Comparison of ENCODE assay signal across 8 cellular contexts in the genomic region with DNA sequence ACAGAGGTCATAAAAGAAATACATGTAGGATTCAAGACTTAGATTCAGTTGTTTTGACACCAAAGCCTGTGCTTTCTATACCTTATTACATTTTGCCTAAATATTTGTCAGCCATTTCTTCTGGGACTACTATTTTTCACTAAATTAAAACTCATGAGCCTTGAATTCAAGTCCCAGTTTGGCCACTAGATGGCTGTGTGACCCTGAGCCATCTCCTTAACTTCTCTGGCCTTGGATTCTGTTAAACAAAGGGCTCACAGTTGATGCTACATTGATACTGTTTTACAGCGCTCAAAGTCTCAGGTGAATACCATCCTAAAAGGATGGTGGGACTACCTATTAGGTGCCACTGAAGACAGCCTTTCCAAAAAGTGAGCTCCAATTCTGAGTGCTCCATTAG. TPM values are rescaled to one million over a fixed set of nuclear protein-coding genes. Genes with fewer than 3 reads are reported as not detected.
DNase-seq lines count a peak whose midpoint lies in the region; ATAC-seq and TF ChIP-seq lines count a peak whose summit lies in the region.

No MANE protein-coding gene starts in this region.

- ATAC-seq in HG02981 (IDR thresholded peaks at IDR 0.05; ENCODE audit: unreplicated experiment) (peak; percentile 61), lower lobe of right lung (no peak), GM18858 (IDR thresholded peaks at IDR 0.05; ENCODE audit: unreplicated experiment) (no peak)

- TF ChIP-seq POLR2A in ovary (IDR thresholded peaks at IDR 0.05) = no peak

- peaks cover 13% of the 10 kb centered on the region for H3K9me3 Mint-ChIP-seq in activated CD4-positive, alpha-beta memory T cell treated with anti-CD3 and anti-CD28 coated beads for 36 hours

- intact Hi-C loops in activated CD4-positive, alpha-beta memory T cell treated with anti-CD3 and anti-CD28 coated beads for 36 hours (cut with micrococcal nuclease) = loop anchor here (1.0 kb wide), 1 partner anchor 539 kb away; no protein-coding TSS in a partner anchor
- intact Hi-C loops in lower lobe of right lung (cut with DNase I) (no loop called here), ovary (cut with DNase I) (no loop called here)

- H3K36me3 ChIP-seq in lower lobe of right lung (no peaks in the 10 kb centered on the region), ovary (no peaks in the 10 kb centered on the region)

- TF ChIP-seq CTCF in lower lobe of right lung (IDR thresholded peaks at IDR 0.05) (peak; percentile 29), ovary (IDR thresholded peaks at IDR 0.05) (no peak)

- H3K4me1 ChIP-seq in lower lobe of right lung = no peaks in the 10 kb centered on the region
- no peaks in the 10 kb centered on the region for H3K4me1 ChIP-seq in ovary (ENCODE audit: insufficient read depth)

- H3K27ac Mint-ChIP-seq in activated CD4-positive, alpha-beta memory T cell treated with anti-CD3 and anti-CD28 coated beads for 36 hours = no peak overlapping the region

- WGBS in ovary, 3 donors = 58 to 77% (median 70%) methylated on average over 1 of the region's 1 CpG

- POLR2A ChIA-PET in activated CD4-positive, alpha-beta memory T cell treated with anti-CD3 and anti-CD28 coated beads for 36 hours (lab: Charles Lee) = no interaction called here

- H3K27ac ChIP-seq in lower lobe of right lung (no peak overlapping the region), ovary (no peak overlapping the region)

- no peaks in the 10 kb centered on the region for H3K36me3 Mint-ChIP-seq in activated CD4-positive, alpha-beta memory T cell treated with anti-CD3 and anti-CD28 coated beads for 36 hours

- H3K27me3 ChIP-seq in lower lobe of right lung (ENCODE audit: low read depth) = no peaks in the 10 kb centered on the region
- H3K27me3 ChIP-seq in ovary = no peaks in the 10 kb centered on the region

- no peaks in the 10 kb centered on the region for H3K4me1 Mint-ChIP-seq in activated CD4-positive, alpha-beta memory T cell treated with anti-CD3 and anti-CD28 coated beads for 36 hours (ENCODE audit: low read depth)

- H3K4me3 Mint-ChIP-seq in activated CD4-positive, alpha-beta memory T cell treated with anti-CD3 and anti-CD28 coated beads for 36 hours = no peak overlapping the region

- H3K4me3 ChIP-seq in lower lobe of right lung (no peak overlapping the region), ovary (no peak overlapping the region)

- H3K27me3 Mint-ChIP-seq in activated CD4-positive, alpha-beta memory T cell treated with anti-CD3 and anti-CD28 coated beads for 36 hours = peaks cover 7% of the 10 kb centered on the region

- no peak for TF ChIP-seq EP300 in ovary (IDR thresholded peaks at IDR 0.05)

- CTCF ChIA-PET in activated CD4-positive, alpha-beta memory T cell treated with anti-CD3 and anti-CD28 coated beads for 36 hours (lab: Charles Lee) = interaction anchor here (1.5 to 2.0 kb wide), 2 partner anchors 25 to 540 kb away, joined by 3 to 4 read pairs; no protein-coding TSS in a partner anchor

- H3K9me3 ChIP-seq in lower lobe of right lung = no peaks in the 10 kb centered on the region
- H3K9me3 ChIP-seq in ovary = no peaks in the 10 kb centered on the region

- DNase-seq in activated CD4-positive, alpha-beta T cell treated with anti-CD3 and anti-CD28 coated beads for 48 hours = peak; percentile 29
- no peak for DNase-seq in activated CD4-positive, alpha-beta T cell treated with anti-CD3 and anti-CD28 coated beads, Interleukin-2, amount 50 U/mL, for 1 hour
- peak; percentile 20 for DNase-seq in activated CD4-positive, alpha-beta memory T cell treated with anti-CD3 and anti-CD28 coated beads for 36 hours
- no peak for DNase-seq in lower lobe of right lung
- DNase-seq in ovary = no peak
- no peak for DNase-seq in activated naive CD4-positive, alpha-beta T cell treated with anti-CD3 and anti-CD28 coated beads, Interleukin-2, amount 50 U/mL, for 16 hours

RNA-seq across cellular contexts. Expression of a gene that starts 39.6 kb away (rescaled TPM):
- total RNA-seq in activated CD4-positive, alpha-beta memory T cell treated with anti-CD3 and anti-CD28 coated beads for 36 hours = not detected
- total RNA-seq in lower lobe of right lung (not detected), ovary (10 to 100 TPM in 1 of 7 donors, 1 to 10 TPM in 3, under 1 TPM in 1, not detected in 2; 0.05 to 12.3 (median 1.3) TPM)
- not detected for polyA plus RNA-seq in ovary

Comparison
In these comparisons a context has a peak if more than half of its experiments do, and no peak if none do; other contexts are left out.
1. DNase-seq: peak in activated CD4-positive, alpha-beta T cell treated with anti-CD3 and anti-CD28 coated beads for 48 hours (single experiment) and activated CD4-positive, alpha-beta memory T cell treated with anti-CD3 and anti-CD28 coated beads for 36 hours (single experiment); none in activated CD4-positive, alpha-beta T cell treated with anti-CD3 and anti-CD28 coated beads, Interleukin-2, amount 50 U/mL, for 1 hour (single experiment), lower lobe of right lung (single experiment), ovary (0 of 5) and activated naive CD4-positive, alpha-beta T cell treated with anti-CD3 and anti-CD28 coated beads, Interleukin-2, amount 50 U/mL, for 16 hours (single experiment).